Comparison of ENCODE assay signal across 15 cellular contexts in genomic region chr16:55204094-55204493, GRCh38.
"Had no signal": no experiment of that assay in that cellular context is flagged by ENCODE, and none has a peak within 500 bp of the region (broad histone marks: within the 10 kb centered on the region; RNA-seq: fewer than 3 reads in every experiment).

No MANE protein-coding gene starts in this region.

- ATAC-seq: left lung, pancreas, sciatic nerve had no signal

- H3K27me3 ChIP-seq: colonic mucosa, esophagus muscularis mucosa, hepatocyte, pancreas, spleen had no signal

- H3K27ac ChIP-seq: colonic mucosa, esophagus muscularis mucosa, hepatocyte, left lung, pancreas, spleen had no signal

- H3K4me2 ChIP-seq: hepatocyte had no signal

- H3K79me2 ChIP-seq: hepatocyte had no signal

- FAIRE-seq: pancreas, TTC549 had no signal

- H3K4me1 ChIP-seq: colonic mucosa, esophagus muscularis mucosa, left lung, pancreas, spleen had no signal

- H2AFZ ChIP-seq: hepatocyte had no signal

- H3K9me3 ChIP-seq: colonic mucosa, esophagus muscularis mucosa, left lung, pancreas had no signal

- H3K36me3 ChIP-seq: colonic mucosa, esophagus muscularis mucosa, left lung, pancreas, spleen had no signal

- DNase-seq: activated B cell treated with CpG ODN at 0.5 μM for 24 hours; activated CD4-positive, alpha-beta T cell treated with anti-CD3 and anti-CD28 coated beads, Interleukin-2, amount 10 ng/mL, durations not matched to agents 24 days and 14 days; activated naive CD8-positive, alpha-beta T cell treated with anti-CD3 and anti-CD28 coated beads for 36 hours; central memory CD4-positive, alpha-beta T cell; colonic mucosa; islet precursor cell; left lung; naive B cell; pancreas; spleen; stimulated activated CD4-positive, alpha-beta T cell treated with anti-CD3 and anti-CD28 coated beads, Interleukin-1b, Interleukin-23, amount 100 ng/mL, for 48 hours had no signal

- H3K4me3 ChIP-seq: colonic mucosa, esophagus muscularis mucosa, hepatocyte, left lung, pancreas, spleen had no signal
